Comparison of ENCODE assay signal across 3 cellular contexts in genomic region chr2:53303012-53303578, GRCh38.
"Had no signal": no experiment of that assay in that cellular context is flagged by ENCODE, and none has a peak within 500 bp of the region (broad histone marks: within the 10 kb centered on the region; RNA-seq: fewer than 3 reads in every experiment).

No MANE protein-coding gene starts in this region.

- H3K4me3 ChIP-seq: GM12878 had no signal

- ATAC-seq: GM12878 had no signal

- DNase-seq: GDM1, GF-D8 had no signal
